Comparison of ENCODE assay signal across 1 cellular context in the genomic region with DNA sequence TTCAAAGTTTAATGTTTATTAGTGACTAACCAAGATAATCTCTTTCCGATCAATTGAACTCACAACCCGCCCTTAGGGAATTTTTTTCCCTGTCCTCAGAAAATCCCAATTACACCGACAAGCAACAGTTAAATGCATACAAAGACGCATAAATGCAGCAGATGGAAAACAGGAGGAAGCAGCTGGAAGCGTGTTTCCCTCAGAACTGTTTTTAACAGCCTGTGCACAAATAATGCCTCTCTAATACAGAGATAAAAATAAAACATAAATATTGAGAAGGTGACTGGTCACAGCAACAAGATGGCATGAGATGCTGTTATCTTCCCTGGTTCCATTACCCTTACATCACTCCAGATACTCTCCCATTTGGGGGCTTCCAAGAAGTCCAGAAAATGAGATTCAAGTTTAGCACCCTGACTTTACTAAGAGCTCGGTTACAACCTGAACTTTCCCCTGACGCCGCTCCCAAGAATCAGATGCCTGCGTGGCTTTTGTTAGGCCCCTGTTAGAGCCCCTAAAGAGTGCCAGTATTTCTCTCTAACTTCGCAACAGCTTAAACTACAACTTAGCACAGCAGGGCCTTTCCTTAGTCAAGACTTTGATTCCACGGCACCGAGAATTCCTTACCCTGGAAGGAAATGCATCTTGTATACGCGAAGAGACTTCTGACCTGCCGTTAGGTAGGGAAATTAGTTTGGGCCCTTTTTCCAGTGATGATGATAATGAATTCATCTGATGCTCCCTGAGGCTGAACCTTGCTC.
TF ChIP-seq lines count a peak whose summit lies in the region.

No MANE protein-coding gene starts in this region.

TF ChIP-seq in GM23338, 12 proteins besides CTCF, POLR2A, EP300 and RAD21 (continued from another document):
- TF ChIP-seq, protein P1, sequence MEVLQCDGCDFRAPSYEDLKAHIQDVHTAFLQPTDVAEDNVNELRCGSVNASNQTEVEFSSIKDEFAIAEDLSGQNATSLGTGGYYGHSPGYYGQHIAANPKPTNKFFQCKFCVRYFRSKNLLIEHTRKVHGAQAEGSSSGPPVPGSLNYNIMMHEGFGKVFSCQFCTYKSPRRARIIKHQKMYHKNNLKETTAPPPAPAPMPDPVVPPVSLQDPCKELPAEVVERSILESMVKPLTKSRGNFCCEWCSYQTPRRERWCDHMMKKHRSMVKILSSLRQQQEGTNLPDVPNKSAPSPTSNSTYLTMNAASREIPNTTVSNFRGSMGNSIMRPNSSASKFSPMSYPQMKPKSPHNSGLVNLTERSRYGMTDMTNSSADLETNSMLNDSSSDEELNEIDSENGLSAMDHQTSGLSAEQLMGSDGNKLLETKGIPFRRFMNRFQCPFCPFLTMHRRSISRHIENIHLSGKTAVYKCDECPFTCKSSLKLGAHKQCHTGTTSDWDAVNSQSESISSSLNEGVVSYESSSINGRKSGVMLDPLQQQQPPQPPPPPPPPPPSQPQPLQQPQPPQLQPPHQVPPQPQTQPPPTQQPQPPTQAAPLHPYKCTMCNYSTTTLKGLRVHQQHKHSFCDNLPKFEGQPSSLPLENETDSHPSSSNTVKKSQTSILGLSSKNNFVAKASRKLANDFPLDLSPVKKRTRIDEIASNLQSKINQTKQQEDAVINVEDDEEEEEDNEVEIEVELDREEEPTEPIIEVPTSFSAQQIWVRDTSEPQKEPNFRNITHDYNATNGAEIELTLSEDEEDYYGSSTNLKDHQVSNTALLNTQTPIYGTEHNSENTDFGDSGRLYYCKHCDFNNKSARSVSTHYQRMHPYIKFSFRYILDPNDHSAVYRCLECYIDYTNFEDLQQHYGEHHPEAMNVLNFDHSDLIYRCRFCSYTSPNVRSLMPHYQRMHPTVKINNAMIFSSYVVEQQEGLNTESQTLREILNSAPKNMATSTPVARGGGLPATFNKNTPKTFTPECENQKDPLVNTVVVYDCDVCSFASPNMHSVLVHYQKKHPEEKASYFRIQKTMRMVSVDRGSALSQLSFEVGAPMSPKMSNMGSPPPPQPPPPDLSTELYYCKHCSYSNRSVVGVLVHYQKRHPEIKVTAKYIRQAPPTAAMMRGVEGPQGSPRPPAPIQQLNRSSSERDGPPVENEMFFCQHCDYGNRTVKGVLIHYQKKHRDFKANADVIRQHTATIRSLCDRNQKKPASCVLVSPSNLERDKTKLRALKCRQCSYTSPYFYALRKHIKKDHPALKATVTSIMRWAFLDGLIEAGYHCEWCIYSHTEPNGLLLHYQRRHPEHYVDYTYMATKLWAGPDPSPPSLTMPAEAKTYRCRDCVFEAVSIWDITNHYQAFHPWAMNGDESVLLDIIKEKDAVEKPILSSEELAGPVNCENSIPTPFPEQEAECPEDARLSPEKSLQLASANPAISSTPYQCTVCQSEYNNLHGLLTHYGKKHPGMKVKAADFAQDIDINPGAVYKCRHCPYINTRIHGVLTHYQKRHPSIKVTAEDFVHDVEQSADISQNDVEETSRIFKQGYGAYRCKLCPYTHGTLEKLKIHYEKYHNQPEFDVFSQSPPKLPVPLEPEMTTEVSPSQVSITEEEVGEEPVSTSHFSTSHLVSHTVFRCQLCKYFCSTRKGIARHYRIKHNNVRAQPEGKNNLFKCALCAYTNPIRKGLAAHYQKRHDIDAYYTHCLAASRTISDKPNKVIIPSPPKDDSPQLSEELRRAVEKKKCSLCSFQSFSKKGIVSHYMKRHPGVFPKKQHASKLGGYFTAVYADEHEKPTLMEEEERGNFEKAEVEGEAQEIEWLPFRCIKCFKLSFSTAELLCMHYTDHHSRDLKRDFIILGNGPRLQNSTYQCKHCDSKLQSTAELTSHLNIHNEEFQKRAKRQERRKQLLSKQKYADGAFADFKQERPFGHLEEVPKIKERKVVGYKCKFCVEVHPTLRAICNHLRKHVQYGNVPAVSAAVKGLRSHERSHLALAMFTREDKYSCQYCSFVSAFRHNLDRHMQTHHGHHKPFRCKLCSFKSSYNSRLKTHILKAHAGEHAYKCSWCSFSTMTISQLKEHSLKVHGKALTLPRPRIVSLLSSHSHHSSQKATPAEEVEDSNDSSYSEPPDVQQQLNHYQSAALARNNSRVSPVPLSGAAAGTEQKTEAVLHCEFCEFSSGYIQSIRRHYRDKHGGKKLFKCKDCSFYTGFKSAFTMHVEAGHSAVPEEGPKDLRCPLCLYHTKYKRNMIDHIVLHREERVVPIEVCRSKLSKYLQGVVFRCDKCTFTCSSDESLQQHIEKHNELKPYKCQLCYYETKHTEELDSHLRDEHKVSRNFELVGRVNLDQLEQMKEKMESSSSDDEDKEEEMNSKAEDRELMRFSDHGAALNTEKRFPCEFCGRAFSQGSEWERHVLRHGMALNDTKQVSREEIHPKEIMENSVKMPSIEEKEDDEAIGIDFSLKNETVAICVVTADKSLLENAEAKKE (CRISPR knock-in tag; IDR thresholded peaks at IDR 0.05), result no peak
- TF ChIP-seq NANOG (IDR thresholded peaks at IDR 0.05; ENCODE audit: borderline replicate concordance), result no peak
- TF ChIP-seq ZNF114 (CRISPR knock-in tag; IDR thresholded peaks at IDR 0.05), result no peak
- TF ChIP-seq, protein P2, sequence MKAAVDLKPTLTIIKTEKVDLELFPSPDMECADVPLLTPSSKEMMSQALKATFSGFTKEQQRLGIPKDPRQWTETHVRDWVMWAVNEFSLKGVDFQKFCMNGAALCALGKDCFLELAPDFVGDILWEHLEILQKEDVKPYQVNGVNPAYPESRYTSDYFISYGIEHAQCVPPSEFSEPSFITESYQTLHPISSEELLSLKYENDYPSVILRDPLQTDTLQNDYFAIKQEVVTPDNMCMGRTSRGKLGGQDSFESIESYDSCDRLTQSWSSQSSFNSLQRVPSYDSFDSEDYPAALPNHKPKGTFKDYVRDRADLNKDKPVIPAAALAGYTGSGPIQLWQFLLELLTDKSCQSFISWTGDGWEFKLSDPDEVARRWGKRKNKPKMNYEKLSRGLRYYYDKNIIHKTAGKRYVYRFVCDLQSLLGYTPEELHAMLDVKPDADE (IDR thresholded peaks at IDR 0.05), result no peak
- no peak for TF ChIP-seq EZH2phosphoT487 (IDR thresholded peaks at IDR 0.05; ENCODE audit: unreplicated experiment)
TF ChIP-seq in GM23338: peak in this region for 0.
